In genomic region chr20:25540273-25540672, GRCh38 we compare ENCODE assay signal across 7 cellular contexts. TPM values are rescaled to one million over a fixed set of nuclear protein-coding genes. Genes with fewer than 3 reads are reported as not detected.
A peak's percentile ranks its signal among the peaks of the same experiment; 100 is the strongest.
DNase-seq lines count a peak whose midpoint lies in the region; ATAC-seq and TF ChIP-seq lines count a peak whose summit lies in the region.

No MANE protein-coding gene starts in this region.

- no peaks in the 10 kb centered on the region for H3K36me3 ChIP-seq in OCI-LY7 (ENCODE audit: insufficient read depth, low read length)

- peak; percentile 26; the same call in 1 of the 2 replicates for TF ChIP-seq CTCF in OCI-LY7 (conservative IDR thresholded peaks at IDR 0.05; ENCODE audit: low read length)
- TF ChIP-seq CTCF in foreskin keratinocyte (conservative IDR thresholded peaks at IDR 0.05) = peak; percentile 66

- no peaks in the 10 kb centered on the region for H3K27me3 ChIP-seq in foreskin keratinocyte

- H3K4me1 Mint-ChIP-seq in activated CD4-positive, alpha-beta T cell treated with anti-CD3 and anti-CD28 coated beads, Interleukin-2, amount 10 ng/mL, durations not matched to agents 7 days and 5 days = peaks cover 3% of the 10 kb centered on the region

- no peaks in the 10 kb centered on the region for H3K9me2 ChIP-seq in OCI-LY7 (ENCODE audit: insufficient read depth, low read length)

- no peak overlapping the region; the same call in 1 of the 2 replicates for H3K4me2 ChIP-seq in OCI-LY7 (ENCODE audit: low read length)

- no peaks in the 10 kb centered on the region for H4K20me1 ChIP-seq in OCI-LY7 (ENCODE audit: insufficient read depth, low read length)

- H3K4me3 Mint-ChIP-seq in activated CD4-positive, alpha-beta T cell treated with anti-CD3 and anti-CD28 coated beads, Interleukin-2, amount 10 ng/mL, durations not matched to agents 7 days and 5 days = no peak overlapping the region

- no peak overlapping the region for H2AFZ ChIP-seq in OCI-LY7 (ENCODE audit: low read length)

- H3K4me1 ChIP-seq in OCI-LY7 (ENCODE audit: insufficient read depth, low read length, poor library complexity, severe bottlenecking) (no peaks in the 10 kb centered on the region), foreskin keratinocyte (peaks cover 11% of the 10 kb centered on the region)

- H3K27ac Mint-ChIP-seq in activated CD4-positive, alpha-beta T cell treated with anti-CD3 and anti-CD28 coated beads, Interleukin-2, amount 10 ng/mL, durations not matched to agents 7 days and 5 days = no peak overlapping the region

- H3K27ac ChIP-seq in OCI-LY7 (ENCODE audit: low read depth, low read length, poor library complexity, severe bottlenecking) (no peak overlapping the region), foreskin keratinocyte (no peak overlapping the region)

- ATAC-seq in GM19463 (IDR thresholded peaks at IDR 0.05; ENCODE audit: unreplicated experiment) (peak; percentile 43), foreskin keratinocyte (peak; percentile 77)

- no peaks in the 10 kb centered on the region for H3K9me3 ChIP-seq in OCI-LY7 (ENCODE audit: low read length)

- H3K36me3 Mint-ChIP-seq in activated CD4-positive, alpha-beta T cell treated with anti-CD3 and anti-CD28 coated beads, Interleukin-2, amount 10 ng/mL, durations not matched to agents 7 days and 5 days (ENCODE audit: low read depth) = no peaks in the 10 kb centered on the region

- H3K9me3 Mint-ChIP-seq in activated CD4-positive, alpha-beta T cell treated with anti-CD3 and anti-CD28 coated beads, Interleukin-2, amount 10 ng/mL, durations not matched to agents 7 days and 5 days = no peaks in the 10 kb centered on the region

- H3K4me3 ChIP-seq in OCI-LY7 (ENCODE audit: low read depth, low read length, poor library complexity, severe bottlenecking) = no peak overlapping the region

- H3K79me2 ChIP-seq in OCI-LY7 (ENCODE audit: insufficient read depth, low read depth, low read length) = no peaks in the 10 kb centered on the region

- CTCF ChIA-PET in OCI-LY7 (lab: Charles Lee; ENCODE audit: unreplicated experiment) = interaction anchor here (1.1 kb wide), 1 partner anchor 9 kb away, joined by 3 read pairs; no protein-coding TSS in a partner anchor
- CTCF ChIA-PET in activated CD4-positive, alpha-beta T cell treated with anti-CD3 and anti-CD28 coated beads, Interleukin-2, amount 10 ng/mL, durations not matched to agents 7 days and 5 days (lab: Charles Lee) = interaction anchor here (1.6 to 1.8 kb wide), 2 partner anchors 12 to 19 kb away, joined by 3 to 4 read pairs; no protein-coding TSS in a partner anchor

- H3K27me3 Mint-ChIP-seq in activated CD4-positive, alpha-beta T cell treated with anti-CD3 and anti-CD28 coated beads, Interleukin-2, amount 10 ng/mL, durations not matched to agents 7 days and 5 days = no peaks in the 10 kb centered on the region

- intact Hi-C loops in OCI-LY7 (cut with micrococcal nuclease; ENCODE audit: unreplicated experiment) = loop anchor here (10.0 kb wide), 1 partner anchor 65 kb away; no protein-coding TSS in a partner anchor

- POLR2A ChIA-PET in OCI-LY7 (lab: Charles Lee) = interaction anchor here (0.7 to 1.6 kb wide), 4 partner anchors 12 to 76 kb away, joined by 3 to 10 read pairs (median 3); no protein-coding TSS in a partner anchor
- POLR2A ChIA-PET in activated CD4-positive, alpha-beta T cell treated with anti-CD3 and anti-CD28 coated beads, Interleukin-2, amount 10 ng/mL, durations not matched to agents 7 days and 5 days (lab: Charles Lee) = no interaction called here

- no peak for DNase-seq in OCI-LY7 (ENCODE audit: low spot score)
- peak in 1 of 2 donors; percentile 21 for DNase-seq in foreskin keratinocyte
- peak; percentile 86 for DNase-seq in pons (ENCODE audit: low spot score)
- DNase-seq in activated effector memory CD4-positive, alpha-beta T cell treated with Interleukin-2 at 50 U/mL for 16 hours = no peak
- no peak for DNase-seq in NCI-H524 treated with DMSO at 0.1 percent for 48 hours (lab: John Stamatoyannopoulos, UW)
- DNase-seq in activated CD4-positive, alpha-beta T cell treated with anti-CD3 and anti-CD28 coated beads, Interleukin-2, amount 10 ng/mL, durations not matched to agents 7 days and 5 days = no peak

- no TSS peak for BruUV-seq in OCI-LY7 (replicated peaks; lab: Mats Ljungman, UMichigan)

RNA-seq across cellular contexts. Expression of gene NINL, which starts 45.1 kb away (rescaled TPM):
- 0.06 and 0.08 TPM in 2 replicates for total RNA-seq in OCI-LY7 (2014; rRNA removed; shearing (Covaris generic))
- total RNA-seq in OCI-LY7 (2022) = 0.55 and 0.57 TPM in 2 replicates
- total RNA-seq in foreskin keratinocyte = 4.3 TPM in 2 replicates
- polyA plus RNA-seq in foreskin keratinocyte = 2.8 and 3.5 TPM in 2 replicates
- 1 to 10 TPM; 2.3 to 3.7 TPM for total RNA-seq in activated CD4-positive, alpha-beta T cell treated with anti-CD3 and anti-CD28 coated beads, Interleukin-2, amount 10 ng/mL, durations not matched to agents 7 days and 5 days
